Comparison of ENCODE assay signal across 1 cellular context in the genomic region with DNA sequence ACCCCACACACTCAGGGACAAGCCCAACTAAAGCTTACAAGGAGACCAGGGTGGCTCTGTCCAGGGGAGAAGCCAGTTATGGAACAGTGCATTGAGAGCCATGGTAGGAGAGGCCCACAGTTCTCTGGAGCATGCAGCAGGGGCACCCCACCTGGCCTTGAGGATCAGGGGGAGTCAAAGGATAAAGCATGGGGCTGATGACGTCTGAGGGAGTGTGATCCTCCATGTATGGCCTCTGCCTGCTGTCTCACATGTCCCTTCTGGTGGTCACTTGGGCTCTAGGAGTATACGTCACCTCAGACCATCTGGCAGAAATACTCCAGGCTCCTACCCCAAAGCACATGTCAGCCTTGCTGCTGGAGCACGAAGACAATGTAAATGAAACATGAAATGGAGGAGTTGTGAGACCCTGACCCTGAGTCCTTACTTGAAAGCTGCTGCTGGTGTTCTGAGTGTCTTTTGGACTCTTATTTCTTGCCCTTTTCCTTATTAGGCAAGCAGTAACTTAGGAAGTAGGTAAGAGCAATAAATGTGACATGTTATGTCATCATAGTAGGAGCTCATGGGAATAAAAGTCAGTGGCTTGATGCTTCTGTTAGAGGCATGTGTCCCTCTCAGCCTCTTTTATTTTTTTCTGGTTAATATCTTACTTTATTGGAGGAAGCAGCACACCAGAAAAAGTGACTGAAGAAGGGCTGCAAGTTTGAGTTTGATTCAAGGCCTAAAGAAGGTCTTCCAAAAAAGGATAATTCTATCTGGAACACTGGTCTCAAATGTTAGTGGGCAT.
TF ChIP-seq lines count a peak whose summit lies in the region.

No MANE protein-coding gene starts in this region.

TF ChIP-seq in HCT116, 20 proteins besides CTCF, POLR2A, EP300 and RAD21 (continued from another document):
- no peak for TF ChIP-seq TCF7L2 (IDR thresholded peaks at IDR 0.05; ENCODE audit: borderline replicate concordance, extremely low read depth, insufficient read depth, insufficient read length)
- TF ChIP-seq CBX3 (IDR thresholded peaks at IDR 0.05; ENCODE audit: low read depth): no peak
- TF ChIP-seq SRF (IDR thresholded peaks at IDR 0.05; ENCODE audit: low read depth): 0 out of 2 replicates have a peak, but pooled peaks have one; percentile 18
- no peak for TF ChIP-seq ZFX (IDR thresholded peaks at IDR 0.05)
